ENCODE assay signal across 10 cellular contexts in genomic region chr14:73283592-73284379, GRCh38. TPM values are rescaled to one million over a fixed set of nuclear protein-coding genes. Genes with fewer than 3 reads are reported as not detected.
DNase-seq lines count a peak whose midpoint lies in the region; ATAC-seq and TF ChIP-seq lines count a peak whose summit lies in the region.
"Had no signal": no experiment of that assay in that cellular context is flagged by ENCODE, and none has a peak within 500 bp of the region (broad histone marks: within the 10 kb centered on the region; RNA-seq: fewer than 3 reads in every experiment).

No MANE protein-coding gene starts in this region.

- no peak overlapping the region for H2BK15ac ChIP-seq in IMR-90 (ENCODE audit: low read depth, low read length)

- no peaks in the 10 kb centered on the region for H4K20me1 ChIP-seq in IMR-90 (ENCODE audit: insufficient read depth, low read length)

- in situ Hi-C loops in IMR-90 (cut with MboI; ENCODE audit: low sequenced_read_pairs), result no loop called here
- in situ Hi-C loops in astrocyte of the spinal cord (cut with HindIII; ENCODE audit: low sequenced_read_pairs), result loop anchor here (25.0 kb wide), 1 partner anchor 179 kb away; the partner anchor contains the start of gene NUMB

- BruUV-seq in IMR-90 (replicated peaks; lab: Mats Ljungman, UMichigan), result no TSS peak

- TF ChIP-seq POLR2A in IMR-90 (IDR thresholded peaks at IDR 0.05; ENCODE audit: low read depth, low read length), result no peak

- no peak overlapping the region for H3K14ac ChIP-seq in IMR-90 (replicated peaks; ENCODE audit: low read depth, low read length)

- no peak overlapping the region for H2BK120ac ChIP-seq in IMR-90 (ENCODE audit: low read depth, low read length)

- no peak overlapping the region for H2BK20ac ChIP-seq in IMR-90 (ENCODE audit: low read depth, low read length)

- no peak overlapping the region for H4K8ac ChIP-seq in IMR-90 (ENCODE audit: low read depth in 2 of 2, low read length in 2 of 2)

- no peaks in the 10 kb centered on the region for H3K9me3 ChIP-seq in IMR-90 (ENCODE audit: control insufficient read depth, insufficient read depth, low read length)

- H3K4me3 ChIP-seq in AG04449 (ENCODE audit: low read depth, low read length) (no peak overlapping the region), IMR-90 (ENCODE audit: insufficient read depth, low read depth, low read length) (no peak overlapping the region), astrocyte of the spinal cord (ENCODE audit: low read depth, low read length) (no peak overlapping the region)

- no peak overlapping the region for H4K5ac ChIP-seq in IMR-90 (ENCODE audit: low read depth, low read length)

- H2AK9ac ChIP-seq in IMR-90 (replicated peaks; ENCODE audit: low read depth, low read length, poor library complexity), result no peak overlapping the region

- no peak overlapping the region for H3K9ac ChIP-seq in IMR-90 (ENCODE audit: low read depth, low read length)

- no peak overlapping the region for H2AFZ ChIP-seq in IMR-90 (replicated peaks; ENCODE audit: low read length, poor library complexity)

- DNase-seq in AG04449 (ENCODE audit: low read depth, low spot score) (no peak), IMR-90 (peak; percentile 42), astrocyte of the spinal cord (ENCODE audit: low read depth, low spot score) (peak; percentile 35), kidney glomerular epithelial cell (lab: John Stamatoyannopoulos, UW) (peak; percentile 79), GF-D8 (lab: John Stamatoyannopoulos, UW) (no peak), T1000 (lab: John Stamatoyannopoulos, UW) (no peak), NCI-H187 treated with DMSO at 0.1 percent for 48 hours (lab: John Stamatoyannopoulos, UW) (no peak)
- DNase-seq: effector memory CD4-positive, alpha-beta T cell; SW 1271 had no signal

- no peak overlapping the region for H3K56ac ChIP-seq in IMR-90 (ENCODE audit: extremely low read depth, insufficient read depth, low read length)

- POLR2A ChIA-PET in AG04449 (lab: Yijun Ruan, JAX), result no interaction called here
- POLR2A ChIA-PET in IMR-90 (lab: Charles Lee; ENCODE audit: unreplicated experiment), result no interaction called here

- H3K18ac ChIP-seq in IMR-90 (ENCODE audit: low read depth, low read length), result no peak overlapping the region

- no peak overlapping the region for H3K4me2 ChIP-seq in IMR-90 (ENCODE audit: low read depth, low read length)

- intact Hi-C loops in IMR-90 (cut with micrococcal nuclease), result loop anchor here (5.0 kb wide), 1 partner anchor 111 kb away; no protein-coding TSS in a partner anchor

- no peak overlapping the region for H3K27ac ChIP-seq in IMR-90 (ENCODE audit: insufficient read depth, low read length)

- dilution Hi-C loops in IMR-90 (cut with HindIII; ENCODE audit: low sequenced_read_pairs, unreplicated experiment), result loop anchor here (25.0 kb wide), 1 partner anchor 179 kb away; the partner anchor contains the start of gene NUMB

- H3K4me1 ChIP-seq in IMR-90 (ENCODE audit: control insufficient read depth, insufficient read depth, low read length), result peaks cover 3% of the 10 kb centered on the region

- no peak overlapping the region for H4K91ac ChIP-seq in IMR-90 (ENCODE audit: insufficient read depth, low read depth, low read length)

- H2AK5ac ChIP-seq in IMR-90 (ENCODE audit: low read depth, low read length), result no peak overlapping the region

- H3K36me3 ChIP-seq in IMR-90 (ENCODE audit: control insufficient read depth, insufficient read depth, low read length), result peaks cover 31% of the 10 kb centered on the region

- 0 out of 2 replicates have a peak, but pooled peaks cover 3% of the 10 kb centered on the region for H3K9me1 ChIP-seq in IMR-90 (ENCODE audit: insufficient read depth, low read length)

- H3K27me3 ChIP-seq in IMR-90 (ENCODE audit: control insufficient read depth, insufficient read depth, low read length), result no peaks in the 10 kb centered on the region

- no peak overlapping the region for H3K4ac ChIP-seq in IMR-90 (ENCODE audit: low read depth, low read length)

- TF ChIP-seq RAD21 in IMR-90 (IDR thresholded peaks at IDR 0.05; ENCODE audit: low read length), result peak; percentile 37; the same call in 1 of the 2 replicates

- 60% methylated on average over 4 of the region's 12 CpGs; no CpG with 5 or more reads in 1 of the 2 experiments for WGBS in IMR-90 (ENCODE audit: extremely low coverage in 2 of 2, insufficient read length in 1 of 2), 2 experiments

- ATAC-seq in IMR-90 (ENCODE audit: low read depth), result peak; percentile 29; the same call in 1 of the 2 replicates
- no peak for ATAC-seq in GM21423 (IDR thresholded peaks at IDR 0.05; ENCODE audit: unreplicated experiment)

- no peak overlapping the region for H3K23ac ChIP-seq in IMR-90 (ENCODE audit: low read depth, low read length)

- CTCF ChIA-PET in AG04449 (lab: Yijun Ruan, JAX), result interaction anchor here (1.0 to 7.7 kb wide), 6 partner anchors 11 to 193 kb away, joined by 3 to 46 read pairs (median 8); no protein-coding TSS in a partner anchor
- CTCF ChIA-PET in IMR-90 (lab: Yijun Ruan, JAX), result interaction anchor here (1.2 kb wide), 1 partner anchor 188 kb away, joined by 3 read pairs; no protein-coding TSS in a partner anchor

- no peak overlapping the region for H2BK5ac ChIP-seq in IMR-90 (ENCODE audit: low read depth, low read length, poor library complexity, severe bottlenecking)

- H3K79me1 ChIP-seq in IMR-90 (ENCODE audit: low read depth in 1 of 2, low read length in 2 of 2), result peaks cover 0 to 30% of the 10 kb centered on the region in 2 experiments; a peak in 3 of 4 replicates

- peak; percentile 42 for TF ChIP-seq CTCF in AG04449 (IDR thresholded peaks at IDR 0.05; ENCODE audit: insufficient read depth, low read length, missing control alignments)
- peak; percentile 30 for TF ChIP-seq CTCF in IMR-90 (conservative IDR thresholded peaks at IDR 0.05; ENCODE audit: low read depth, low read length)
- peak; percentile 50 for TF ChIP-seq CTCF in astrocyte of the spinal cord (IDR thresholded peaks at IDR 0.05; ENCODE audit: low read depth, low read length)

TF ChIP-seq in IMR-90, 13 proteins besides CTCF, POLR2A, EP300 and RAD21:
- TF ChIP-seq FOS (IDR thresholded peaks at IDR 0.05; ENCODE audit: low read depth, low read length), result no peak
- no peak for TF ChIP-seq ELK1 (IDR thresholded peaks at IDR 0.05; ENCODE audit: borderline replicate concordance, low read depth, low read length)
- TF ChIP-seq RCOR1 (IDR thresholded peaks at IDR 0.05; ENCODE audit: insufficient replicate concordance, low read length), result no peak
- TF ChIP-seq RFX5 (IDR thresholded peaks at IDR 0.05; ENCODE audit: low read depth, low read length), result no peak
- TF ChIP-seq CEBPB (IDR thresholded peaks at IDR 0.05; ENCODE audit: low read depth, low read length), result no peak
- no peak for TF ChIP-seq MAFK (IDR thresholded peaks at IDR 0.05; ENCODE audit: low read depth, low read length)
- TF ChIP-seq MXI1 (IDR thresholded peaks at IDR 0.05; ENCODE audit: borderline replicate concordance, low read depth, low read length), result no peak
- TF ChIP-seq SMC3 (IDR thresholded peaks at IDR 0.05; ENCODE audit: low read depth, low read length), result no peak
- TF ChIP-seq MAZ (IDR thresholded peaks at IDR 0.05; ENCODE audit: borderline replicate concordance, low read depth, low read length), result no peak
- TF ChIP-seq NFE2L2 (IDR thresholded peaks at IDR 0.05; ENCODE audit: low read depth, low read length), result no peak
- TF ChIP-seq USF2 (IDR thresholded peaks at IDR 0.05; ENCODE audit: low read depth, low read length), result no peak
- TF ChIP-seq BHLHE40 (IDR thresholded peaks at IDR 0.05; ENCODE audit: low read depth, low read length), result no peak
- no peak for TF ChIP-seq CHD1 (IDR thresholded peaks at IDR 0.05; ENCODE audit: low read depth, low read length)

RNA-seq across cellular contexts. Expression of gene PAPLN, which starts 46.5 kb away (rescaled TPM):
- total RNA-seq in IMR-90 (2012; rRNA removed), result 0.28 and 0.36 TPM in 2 replicates
- polyA plus RNA-seq in IMR-90 (2012; rRNA removed), result 0.83 and 1.2 TPM in 2 replicates
- 0.34 and 0.79 TPM in 2 replicates for polyA plus RNA-seq in IMR-90 (2012; cell fraction: cytosol; rRNA removed)
- polyA plus RNA-seq in IMR-90 (2012; cell fraction: nucleus; rRNA removed; ENCODE audit: low replicate concordance), result 10.9 and 11.7 TPM in 2 replicates

Comparison
In these comparisons a context has a peak if more than half of its experiments do, and no peak if none do; other contexts are left out.
1. DNase-seq: peak in IMR-90 (single experiment), astrocyte of the spinal cord (single experiment) and kidney glomerular epithelial cell (single experiment); none in AG04449 (single experiment), GF-D8 (single experiment), T1000 (single experiment) and NCI-H187 treated with DMSO at 0.1 percent for 48 hours (single experiment).
2. Peak in every context shown above with its lines, with median percentiles within 50 percentile points of each other: CTCF ChIP-seq.